In genomic region chr2:96107883-96108551, GRCh38 we compare ENCODE assay signal across 22 cellular contexts. TPM values are rescaled to one million over a fixed set of nuclear protein-coding genes. Genes with fewer than 3 reads are reported as not detected.
DNase-seq lines count a peak whose midpoint lies in the region; ATAC-seq and TF ChIP-seq lines count a peak whose summit lies in the region.
"Had no signal": no experiment of that assay in that cellular context is flagged by ENCODE, and none has a peak within 500 bp of the region (broad histone marks: within the 10 kb centered on the region; RNA-seq: fewer than 3 reads in every experiment).

No MANE protein-coding gene starts in this region.

- DNase-seq in activated effector memory CD4-positive, alpha-beta T cell treated with anti-CD3 and anti-CD28 coated beads, Interleukin-2, amount 50 U/mL, for 16 hours: peak; percentile 55
- no peak for DNase-seq in activated effector memory CD4-positive, alpha-beta T cell treated with Interleukin-2 at 50 U/mL for 16 hours
- peak; percentile 74 to 79 for DNase-seq in SJCRH30
- DNase-seq in left kidney (ENCODE audit: low read depth, low spot score): peak; percentile 50
- peak in 1 of 2 donors; percentile 6 for DNase-seq in gastrocnemius medialis
- no peak for DNase-seq in activated CD8-positive, alpha-beta memory T cell treated with anti-CD3 and anti-CD28 coated beads, Interleukin-2, amount 50 U/mL, for 48 hours
- DNase-seq in NCI-H146 (lab: John Stamatoyannopoulos, UW): no peak
- DNase-seq: activated gamma-delta T cell; CD8-positive, alpha-beta T cell; EL; NCI-H2107; NCI-H774; stimulated activated naive CD4-positive, alpha-beta T cell; SW 1271; upper lobe of left lung had no signal

- H3K4me1 ChIP-seq in SJCRH30: peaks cover 18% of the 10 kb centered on the region
- no peaks in the 10 kb centered on the region for H3K4me1 ChIP-seq in gastrocnemius medialis
- H3K4me1 ChIP-seq: pancreas had no signal

- intact Hi-C loops in gastrocnemius medialis (cut with DNase I; ENCODE audit: low total_unique reads): no loop called here

- in situ Hi-C loops in gastrocnemius medialis (cut with MboI; ENCODE audit: low sequenced_read_pairs in 4 of 4): loop anchor here in 2 of 4 donors (25.0 kb wide), 1 partner anchor 96 kb away; no protein-coding TSS in a partner anchor

- no peak for TF ChIP-seq CTCF in gastrocnemius medialis (IDR thresholded peaks at IDR 0.05 in 4 of 5, conservative IDR thresholded peaks at IDR 0.05 in 1 of 5)

- TF ChIP-seq POLR2A in gastrocnemius medialis (IDR thresholded peaks at IDR 0.05): no peak

- H3K27ac ChIP-seq in SJCRH30: 0 out of 2 replicates have a peak overlapping the region, but pooled peaks have one; percentile 27
- peak overlapping the region; percentile 13 to 74 (median 69) for H3K27ac ChIP-seq in gastrocnemius medialis
- H3K27ac ChIP-seq: pancreas, VCaP had no signal

- H3K4me3 ChIP-seq in SJCRH30 (no peak overlapping the region; the same call in 1 of the 2 replicates), gastrocnemius medialis (no peak overlapping the region)
- H3K4me3 ChIP-seq: ascending aorta, gastroesophageal sphincter, pancreas, Peyer's patch, upper lobe of left lung had no signal

- H3K36me3 ChIP-seq in SJCRH30 (no peaks in the 10 kb centered on the region), gastrocnemius medialis (no peaks in the 10 kb centered on the region)
- H3K36me3 ChIP-seq: ascending aorta, gastroesophageal sphincter, pancreas, Peyer's patch, upper lobe of left lung had no signal

- H3K9me3 ChIP-seq in SJCRH30 (replicated peaks) (no peaks in the 10 kb centered on the region), gastrocnemius medialis (no peaks in the 10 kb centered on the region)
- H3K9me3 ChIP-seq: pancreas had no signal

- no peaks in the 10 kb centered on the region for H3K27me3 ChIP-seq in SJCRH30
- peaks cover 0 to 4% (median 0%) of the 10 kb centered on the region in 3 donors for H3K27me3 ChIP-seq in gastrocnemius medialis
- H3K27me3 ChIP-seq: ascending aorta, pancreas, Peyer's patch, upper lobe of left lung had no signal

- no peak for ATAC-seq in gastrocnemius medialis
- ATAC-seq in GM19324 (IDR thresholded peaks at IDR 0.05; ENCODE audit: low FRiP score, unreplicated experiment): no peak
- ATAC-seq: CD8-positive, alpha-beta T cell had no signal

RNA-seq across cellular contexts. Expression of gene ADRA2B, which starts 8.4 kb away (rescaled TPM):
- total RNA-seq in SJCRH30 (2014; rRNA removed; shearing (Covaris generic)): not detected in 2 replicates
- 1 to 10 TPM; 2.4 to 5.6 (median 3.6) TPM for total RNA-seq in gastrocnemius medialis
- total RNA-seq: A673 had no signal

RNA-seq across cellular contexts. Expression of gene ASTL, which starts 30.3 kb away (rescaled TPM):
- total RNA-seq in SJCRH30 (2014; rRNA removed; shearing (Covaris generic)): not detected in 2 replicates
- total RNA-seq in gastrocnemius medialis: not detected
- total RNA-seq: A673, ascending aorta, gastroesophageal sphincter, pancreas, Peyer's patch had no signal

RNA-seq across cellular contexts. Expression of gene DUSP2, which starts 37.2 kb away (rescaled TPM):
- 0.67 and 1.0 TPM in 2 replicates for total RNA-seq in SJCRH30 (2014; rRNA removed; shearing (Covaris generic))
- total RNA-seq in gastrocnemius medialis: 1 to 10 TPM; 1.6 to 4.0 (median 2.9) TPM

Comparison
In these comparisons a context has a peak if more than half of its experiments do, and no peak if none do; other contexts are left out.
1. DNase-seq: peak in activated effector memory CD4-positive, alpha-beta T cell treated with anti-CD3 and anti-CD28 coated beads, Interleukin-2, amount 50 U/mL, for 16 hours (single experiment), SJCRH30 (2 of 2) and left kidney (single experiment); none in activated effector memory CD4-positive, alpha-beta T cell treated with Interleukin-2 at 50 U/mL for 16 hours (single experiment), activated CD8-positive, alpha-beta memory T cell treated with anti-CD3 and anti-CD28 coated beads, Interleukin-2, amount 50 U/mL, for 48 hours (single experiment) and NCI-H146 (single experiment).